In genomic region chr6:163675611-163676010, GRCh38 we compare ENCODE assay signal across 25 cellular contexts.
"Had no signal": no experiment of that assay in that cellular context is flagged by ENCODE, and none has a peak within 500 bp of the region (broad histone marks: within the 10 kb centered on the region; RNA-seq: fewer than 3 reads in every experiment).

No MANE protein-coding gene starts in this region.

- ATAC-seq: effector memory CD8-positive, alpha-beta T cell; esophagus mucosa; foreskin keratinocyte; gastrocnemius medialis; gastroesophageal sphincter; heart left ventricle; heart right ventricle had no signal

- FAIRE-seq: colon, endometrium, endothelial cell of umbilical vein had no signal

- H3K4me3 Mint-ChIP-seq: dendritic cell treated with granulocyte-macrophage colony-stimulating factor and Interleukin-4, amounts not matched to agents 40 ng/mL and 50 ng/mL, for 4 days; effector memory CD8-positive, alpha-beta T cell; endodermal cell had no signal

- H3K27ac Mint-ChIP-seq: dendritic cell treated with granulocyte-macrophage colony-stimulating factor and Interleukin-4, amounts not matched to agents 40 ng/mL and 50 ng/mL, for 4 days; effector memory CD8-positive, alpha-beta T cell; endodermal cell had no signal

- H3K9me3 Mint-ChIP-seq: effector memory CD8-positive, alpha-beta T cell; endodermal cell had no signal

- DNase-seq: colonic mucosa; cortex of kidney; dermis blood vessel endothelial cell; dorsolateral prefrontal cortex; effector CD4-positive, alpha-beta T cell; effector CD8-positive, alpha-beta T cell; effector memory CD4-positive, alpha-beta T cell; effector memory CD8-positive, alpha-beta T cell; endodermal cell; erythroblast; esophagus squamous epithelium; foreskin fibroblast; foreskin keratinocyte; foreskin melanocyte; gastrocnemius medialis; glutamatergic neuron; head of caudate nucleus; heart left ventricle; heart right ventricle had no signal

- H3K4me1 Mint-ChIP-seq: endodermal cell had no signal
